Comparison of ENCODE assay signal across 18 cellular contexts in genomic region chr7:135262623-135263320, GRCh38. TPM values are rescaled to one million over a fixed set of nuclear protein-coding genes. Genes with fewer than 3 reads are reported as not detected.
"Had no signal": no experiment of that assay in that cellular context is flagged by ENCODE, and none has a peak within 500 bp of the region (broad histone marks: within the 10 kb centered on the region; RNA-seq: fewer than 3 reads in every experiment).

No MANE protein-coding gene starts in this region.

- H3K36me3 ChIP-seq: cardiac muscle cell, heart left ventricle, left lung, ovary had no signal

- H3K27me3 ChIP-seq: cardiac muscle cell, heart left ventricle, left lung, ovary, testis had no signal

- H3K4me3 ChIP-seq: cardiac muscle cell, heart left ventricle, left lung, ovary, testis had no signal

- H3K9me3 ChIP-seq: ovary, testis had no signal

- H3K27ac ChIP-seq: cardiac muscle cell, left lung, ovary had no signal

- DNase-seq: activated B cell treated with CpG ODN at 0.5 μM for 24 hours; activated CD4-positive, alpha-beta T cell treated with anti-CD3 and anti-CD28 coated beads, Interleukin-2, amount 10 ng/mL, durations not matched to agents 24 days and 14 days; activated CD8-positive, alpha-beta memory T cell treated with anti-CD3 and anti-CD28 coated beads for 24 hours; activated naive CD4-positive, alpha-beta T cell treated with anti-CD3 and anti-CD28 coated beads for 36 hours; heart left ventricle; left lung; ovary; stimulated activated CD4-positive, alpha-beta T cell treated with anti-CD3 and anti-CD28 coated beads, Interleukin-15, amount 100 ng/mL, for 24 hours; stimulated activated CD4-positive, alpha-beta T cell treated with anti-CD3 and anti-CD28 coated beads, Interleukin-4, amount 100 ng/mL, for 24 hours; stimulated activated naive CD8-positive, alpha-beta T cell treated with anti-CD3 and anti-CD28 coated beads, Interleukin-15, amount 100 ng/mL, for 72 hours; testis had no signal

- ATAC-seq: heart left ventricle; left lung; stimulated activated naive CD8-positive, alpha-beta T cell treated with anti-CD3 and anti-CD28 coated beads, Interleukin-15, amount 100 ng/mL, for 72 hours had no signal

- H3K4me1 ChIP-seq: left lung had no signal

RNA-seq across cellular contexts. Expression of gene STRA8, which starts 29.1 kb away (rescaled TPM):
- total RNA-seq: activated B cell treated with CpG ODN at 0.5 μM for 24 hours; activated CD4-positive, alpha-beta T cell treated with anti-CD3 and anti-CD28 coated beads, Interleukin-2, amount 10 ng/mL, durations not matched to agents 24 days and 14 days; activated naive CD4-positive, alpha-beta T cell treated with anti-CD3 and anti-CD28 coated beads for 36 hours; astrocyte; cardiac muscle cell; endothelial cell of umbilical vein; fibroblast of lung; frontal cortex; heart left ventricle; left lung; ovary; ureter had no signal
- polyA plus RNA-seq: cardiac muscle cell, endothelial cell of umbilical vein, fibroblast of lung, heart left ventricle, neural cell, ovary had no signal
